ENCODE assay signal across 9 cellular contexts in genomic region chr21:37855568-37856391, GRCh38.
DNase-seq lines count a peak whose midpoint lies in the region; ATAC-seq and TF ChIP-seq lines count a peak whose summit lies in the region.
"Had no signal": no experiment of that assay in that cellular context is flagged by ENCODE, and none has a peak within 500 bp of the region (broad histone marks: within the 10 kb centered on the region; RNA-seq: fewer than 3 reads in every experiment).

No MANE protein-coding gene starts in this region.

- H3K4me3 ChIP-seq in adipocyte (ENCODE audit: low read length), result no peak overlapping the region
- no peak overlapping the region for H3K4me3 ChIP-seq in fibroblast of villous mesenchyme (ENCODE audit: low read depth, low read length)
- H3K4me3 ChIP-seq: ascending aorta had no signal

- H3K27me3 Mint-ChIP-seq in HFFc6 (ENCODE audit: insufficient read depth), result no peaks in the 10 kb centered on the region; the same call in 1 of the 2 replicates

- peaks cover 59% of the 10 kb centered on the region for H3K4me1 Mint-ChIP-seq in HFFc6 (ENCODE audit: low read depth)
- H3K4me1 Mint-ChIP-seq: mesothelial cell of epicardium had no signal

- peaks cover 13% of the 10 kb centered on the region for H3K9me3 ChIP-seq in adipocyte (ENCODE audit: control insufficient read depth, low read length)

- H3K36me3 ChIP-seq in adipocyte (ENCODE audit: control insufficient read depth, insufficient read depth, low read length, severe bottlenecking), result no peaks in the 10 kb centered on the region
- H3K36me3 ChIP-seq: ascending aorta had no signal

- H3K9ac ChIP-seq in adipocyte (ENCODE audit: low read length), result peak overlapping the region; percentile 49

- peaks cover 17% of the 10 kb centered on the region for H3K4me1 ChIP-seq in adipocyte (ENCODE audit: control insufficient read depth, insufficient read depth, low read length)
- H3K4me1 ChIP-seq: ascending aorta had no signal

- TF ChIP-seq CTCF in HFFc6 (IDR thresholded peaks at IDR 0.05) (no peak), fibroblast of villous mesenchyme (IDR thresholded peaks at IDR 0.05; ENCODE audit: insufficient read depth, low read depth, low read length) (no peak)

- H3K4me3 Mint-ChIP-seq in HFFc6, result peak overlapping the region; percentile 83
- H3K4me3 Mint-ChIP-seq: mesothelial cell of epicardium had no signal

- no peak for ATAC-seq in SK-N-SH treated with all-trans-retinoic acid at 6 μM for 48 hours

- no peaks in the 10 kb centered on the region for H3K27me3 ChIP-seq in adipocyte (replicated peaks; ENCODE audit: control insufficient read depth, insufficient read depth, low read length)
- H3K27me3 ChIP-seq: ascending aorta had no signal

- H3K9me3 Mint-ChIP-seq in HFFc6, result peaks cover 4% of the 10 kb centered on the region; the same call in 1 of the 2 replicates

- peak; percentile 61 for DNase-seq in HFFc6
- peak; percentile 76 for DNase-seq in adipocyte (ENCODE audit: low read depth)
- peak; percentile 46 for DNase-seq in fibroblast of villous mesenchyme (ENCODE audit: low read depth)
- DNase-seq in superior temporal gyrus (ENCODE audit: extremely low spot score), result peak; percentile 32
- no peak for DNase-seq in activated T-cell treated with anti-CD3 and anti-CD28 coated beads, Interleukin-2, amount 50 U/mL, for 48 hours
- DNase-seq in amygdala (lab: John Stamatoyannopoulos, UW), result no peak

- peak overlapping the region; percentile 92 for H3K27ac Mint-ChIP-seq in HFFc6
- H3K27ac Mint-ChIP-seq: mesothelial cell of epicardium had no signal

- H3K36me3 Mint-ChIP-seq in HFFc6 (ENCODE audit: low read depth), result peaks cover 16% of the 10 kb centered on the region
- H3K36me3 Mint-ChIP-seq: mesothelial cell of epicardium had no signal

TF ChIP-seq in SK-N-SH treated with all-trans-retinoic acid at 6 μM for 48 hours, 23 proteins besides CTCF, POLR2A, EP300 and RAD21:
- no peak for TF ChIP-seq TCF4 (CRISPR knock-in tag; IDR thresholded peaks at IDR 0.05; ENCODE audit: borderline replicate concordance)
- no peak for TF ChIP-seq CSDC2 (CRISPR knock-in tag; IDR thresholded peaks at IDR 0.05)
- TF ChIP-seq TOX (CRISPR knock-in tag; IDR thresholded peaks at IDR 0.05; ENCODE audit: borderline replicate concordance), result no peak
- no peak for TF ChIP-seq ZFP30 (CRISPR knock-in tag; IDR thresholded peaks at IDR 0.05)
- TF ChIP-seq ARNTL (CRISPR knock-in tag; IDR thresholded peaks at IDR 0.05; ENCODE audit: borderline replicate concordance, low read depth), result no peak
- no peak for TF ChIP-seq OSR1 (CRISPR knock-in tag; IDR thresholded peaks at IDR 0.05)
- no peak for TF ChIP-seq SNAI2 (CRISPR knock-in tag; IDR thresholded peaks at IDR 0.05)
- no peak for TF ChIP-seq POU6F1 (CRISPR knock-in tag; IDR thresholded peaks at IDR 0.05; ENCODE audit: borderline replicate concordance, low read depth)
- no peak for TF ChIP-seq ISL1 (CRISPR knock-in tag; IDR thresholded peaks at IDR 0.05)
- TF ChIP-seq ESRRG (CRISPR knock-in tag; IDR thresholded peaks at IDR 0.05), result no peak
- no peak for TF ChIP-seq ZFP3 (CRISPR knock-in tag; IDR thresholded peaks at IDR 0.05)
- no peak for TF ChIP-seq ZC3H10 (CRISPR knock-in tag; IDR thresholded peaks at IDR 0.05)
- no peak for TF ChIP-seq PATZ1 (CRISPR knock-in tag; IDR thresholded peaks at IDR 0.05; ENCODE audit: borderline replicate concordance)
- no peak for TF ChIP-seq ZNF565 (CRISPR knock-in tag; conservative IDR thresholded peaks at IDR 0.05; ENCODE audit: low read depth)
- TF ChIP-seq ZNF70 (CRISPR knock-in tag; IDR thresholded peaks at IDR 0.05), result no peak
- no peak for TF ChIP-seq CREB5 (CRISPR knock-in tag; IDR thresholded peaks at IDR 0.05; ENCODE audit: low read depth)

Comparison
In these comparisons a context has a peak if more than half of its experiments do, and no peak if none do; other contexts are left out.
1. DNase-seq: peak in HFFc6 (single experiment), adipocyte (single experiment), fibroblast of villous mesenchyme (single experiment) and superior temporal gyrus (single experiment); none in activated T-cell treated with anti-CD3 and anti-CD28 coated beads, Interleukin-2, amount 50 U/mL, for 48 hours (0 of 2) and amygdala (0 of 56).